ENCODE assay signal across 1 cellular context in genomic region chr1:111247125-111247838, GRCh38.
TF ChIP-seq lines count a peak whose summit lies in the region.

No MANE protein-coding gene starts in this region.

TF ChIP-seq in HepG2, 621 proteins besides CTCF, POLR2A, EP300 and RAD21 (continued from another document and continues in another):
- TF ChIP-seq, protein P1, sequence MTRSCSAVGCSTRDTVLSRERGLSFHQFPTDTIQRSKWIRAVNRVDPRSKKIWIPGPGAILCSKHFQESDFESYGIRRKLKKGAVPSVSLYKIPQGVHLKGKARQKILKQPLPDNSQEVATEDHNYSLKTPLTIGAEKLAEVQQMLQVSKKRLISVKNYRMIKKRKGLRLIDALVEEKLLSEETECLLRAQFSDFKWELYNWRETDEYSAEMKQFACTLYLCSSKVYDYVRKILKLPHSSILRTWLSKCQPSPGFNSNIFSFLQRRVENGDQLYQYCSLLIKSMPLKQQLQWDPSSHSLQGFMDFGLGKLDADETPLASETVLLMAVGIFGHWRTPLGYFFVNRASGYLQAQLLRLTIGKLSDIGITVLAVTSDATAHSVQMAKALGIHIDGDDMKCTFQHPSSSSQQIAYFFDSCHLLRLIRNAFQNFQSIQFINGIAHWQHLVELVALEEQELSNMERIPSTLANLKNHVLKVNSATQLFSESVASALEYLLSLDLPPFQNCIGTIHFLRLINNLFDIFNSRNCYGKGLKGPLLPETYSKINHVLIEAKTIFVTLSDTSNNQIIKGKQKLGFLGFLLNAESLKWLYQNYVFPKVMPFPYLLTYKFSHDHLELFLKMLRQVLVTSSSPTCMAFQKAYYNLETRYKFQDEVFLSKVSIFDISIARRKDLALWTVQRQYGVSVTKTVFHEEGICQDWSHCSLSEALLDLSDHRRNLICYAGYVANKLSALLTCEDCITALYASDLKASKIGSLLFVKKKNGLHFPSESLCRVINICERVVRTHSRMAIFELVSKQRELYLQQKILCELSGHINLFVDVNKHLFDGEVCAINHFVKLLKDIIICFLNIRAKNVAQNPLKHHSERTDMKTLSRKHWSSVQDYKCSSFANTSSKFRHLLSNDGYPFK (CRISPR knock-in tag; IDR thresholded peaks at IDR 0.05; ENCODE audit: borderline replicate concordance): no peak
- TF ChIP-seq BCL6 (CRISPR knock-in tag; IDR thresholded peaks at IDR 0.05) (peak; percentile 91), MAF1 (CRISPR knock-in tag; IDR thresholded peaks at IDR 0.05; ENCODE audit: borderline replicate concordance) (no peak), ZSCAN12 (CRISPR knock-in tag; IDR thresholded peaks at IDR 0.05) (no peak), ZNF841 (CRISPR knock-in tag; IDR thresholded peaks at IDR 0.05; ENCODE audit: borderline replicate concordance) (no peak), HNF4G (IDR thresholded peaks at IDR 0.05; ENCODE audit: borderline replicate concordance, low read depth, low read length) (no peak), HNF4G (CRISPR knock-in tag; IDR thresholded peaks at IDR 0.05; ENCODE audit: borderline replicate concordance, low read depth) (no peak; the same call in 1 of the 2 replicates), MXI1 (IDR thresholded peaks at IDR 0.05; ENCODE audit: borderline replicate concordance, low read depth, low read length) (no peak), ZXDC (CRISPR knock-in tag; IDR thresholded peaks at IDR 0.05) (no peak), AHR (CRISPR knock-in tag; IDR thresholded peaks at IDR 0.05) (no peak), SAP130 (CRISPR knock-in tag; IDR thresholded peaks at IDR 0.05; ENCODE audit: low read depth) (peak; percentile 67), ZNF776 (CRISPR knock-in tag; IDR thresholded peaks at IDR 0.05) (no peak), CREM (IDR thresholded peaks at IDR 0.05) (peak; percentile 45; the same call in 1 of the 2 replicates), CREM (CRISPR knock-in tag; IDR thresholded peaks at IDR 0.05) (no peak), ZNF414 (CRISPR knock-in tag; IDR thresholded peaks at IDR 0.05) (no peak), ISL2 (CRISPR knock-in tag; IDR thresholded peaks at IDR 0.05) (peak; percentile 52; the same call in 1 of the 2 replicates), DPF2 (CRISPR knock-in tag; IDR thresholded peaks at IDR 0.05; ENCODE audit: borderline replicate concordance, low read depth) (0 out of 2 replicates have a peak, but pooled peaks have one; percentile 30), DRAP1 (CRISPR knock-in tag; IDR thresholded peaks at IDR 0.05) (no peak), ARID4A (CRISPR knock-in tag; IDR thresholded peaks at IDR 0.05; ENCODE audit: borderline replicate concordance) (peak; percentile 26; the same call in 1 of the 2 replicates), KLF6 (CRISPR knock-in tag; IDR thresholded peaks at IDR 0.05) (no peak), MTA1 (CRISPR knock-in tag; IDR thresholded peaks at IDR 0.05; ENCODE audit: borderline replicate concordance) (no peak), ZNF407 (CRISPR knock-in tag; IDR thresholded peaks at IDR 0.05; ENCODE audit: not compliant biosample characterization) (no peak), BRD4 (CRISPR knock-in tag; IDR thresholded peaks at IDR 0.05) (no peak)
- TF ChIP-seq, protein P2, sequence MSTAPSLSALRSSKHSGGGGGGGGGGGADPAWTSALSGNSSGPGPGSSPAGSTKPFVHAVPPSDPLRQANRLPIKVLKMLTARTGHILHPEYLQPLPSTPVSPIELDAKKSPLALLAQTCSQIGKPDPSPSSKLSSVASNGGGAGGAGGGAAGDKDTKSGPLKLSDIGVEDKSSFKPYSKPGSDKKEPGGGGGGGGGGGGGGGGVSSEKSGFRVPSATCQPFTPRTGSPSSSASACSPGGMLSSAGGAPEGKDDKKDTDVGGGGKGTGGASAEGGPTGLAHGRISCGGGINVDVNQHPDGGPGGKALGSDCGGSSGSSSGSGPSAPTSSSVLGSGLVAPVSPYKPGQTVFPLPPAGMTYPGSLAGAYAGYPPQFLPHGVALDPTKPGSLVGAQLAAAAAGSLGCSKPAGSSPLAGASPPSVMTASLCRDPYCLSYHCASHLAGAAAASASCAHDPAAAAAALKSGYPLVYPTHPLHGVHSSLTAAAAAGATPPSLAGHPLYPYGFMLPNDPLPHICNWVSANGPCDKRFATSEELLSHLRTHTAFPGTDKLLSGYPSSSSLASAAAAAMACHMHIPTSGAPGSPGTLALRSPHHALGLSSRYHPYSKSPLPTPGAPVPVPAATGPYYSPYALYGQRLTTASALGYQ (CRISPR knock-in tag; IDR thresholded peaks at IDR 0.05): no peak
- TF ChIP-seq, protein P3, sequence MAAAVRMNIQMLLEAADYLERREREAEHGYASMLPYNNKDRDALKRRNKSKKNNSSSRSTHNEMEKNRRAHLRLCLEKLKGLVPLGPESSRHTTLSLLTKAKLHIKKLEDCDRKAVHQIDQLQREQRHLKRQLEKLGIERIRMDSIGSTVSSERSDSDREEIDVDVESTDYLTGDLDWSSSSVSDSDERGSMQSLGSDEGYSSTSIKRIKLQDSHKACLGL (CRISPR knock-in tag; IDR thresholded peaks at IDR 0.05): no peak
